17 cellular contexts compared by ENCODE assay signal in the genomic region with DNA sequence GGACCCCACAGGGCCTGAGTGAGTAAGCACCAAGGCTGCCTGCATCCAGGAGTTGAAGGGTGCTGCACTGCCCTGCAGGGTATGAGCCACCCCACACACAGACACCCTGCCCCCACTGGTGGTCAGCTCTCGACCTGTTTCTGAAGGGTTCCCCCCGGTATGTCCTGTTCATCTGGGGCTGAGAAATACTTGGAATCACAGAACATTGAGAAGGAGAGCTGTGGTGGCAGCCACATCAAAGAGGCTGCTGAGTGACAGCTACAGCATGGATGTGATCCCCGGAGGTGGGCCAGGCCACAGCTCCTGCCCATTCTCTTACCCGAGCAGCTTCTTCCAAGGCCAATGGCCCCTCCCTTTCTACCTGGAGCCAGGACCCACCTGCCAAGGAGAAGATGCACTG.
"Had no signal": no experiment of that assay in that cellular context is flagged by ENCODE, and none has a peak within 500 bp of the region (broad histone marks: within the 10 kb centered on the region; RNA-seq: fewer than 3 reads in every experiment).

No MANE protein-coding gene starts in this region.

- H3K9me3 Mint-ChIP-seq: central memory CD8-positive, alpha-beta T cell; effector memory CD8-positive, alpha-beta T cell had no signal

- H3K27ac ChIP-seq: esophagus squamous epithelium, hepatocyte, left ventricle myocardium inferior, skin epidermis had no signal

- H3K4me3 ChIP-seq: esophagus squamous epithelium, hepatocyte, left ventricle myocardium inferior, mucosa of descending colon, skin epidermis had no signal

- H3K27ac Mint-ChIP-seq: effector memory CD8-positive, alpha-beta T cell; nephron had no signal

- H2AFZ ChIP-seq: hepatocyte had no signal

- H3K79me2 ChIP-seq: hepatocyte had no signal

- DNase-seq: cortex of kidney; effector memory CD8-positive, alpha-beta T cell; esophagus squamous epithelium; foreskin fibroblast; head of caudate nucleus; kidney; left cardiac atrium; left ventricle myocardium inferior; mucosa of descending colon; stimulated activated CD4-positive, alpha-beta T cell treated with anti-CD3 and anti-CD28 coated beads, Interleukin-2, amount 100 ng/mL, for 48 hours; stimulated activated naive CD4-positive, alpha-beta T cell treated with Interleukin-2 at 50 U/mL for 16 hours; trophoblast cell had no signal

- H3K27me3 Mint-ChIP-seq: central memory CD8-positive, alpha-beta T cell; effector memory CD8-positive, alpha-beta T cell had no signal

- H3K4me3 Mint-ChIP-seq: central memory CD8-positive, alpha-beta T cell; effector memory CD8-positive, alpha-beta T cell; nephron had no signal

- H3K27me3 ChIP-seq: esophagus squamous epithelium, hepatocyte had no signal

- H3K4me2 ChIP-seq: hepatocyte had no signal

- ATAC-seq: effector memory CD8-positive, alpha-beta T cell; left cardiac atrium; mucosa of descending colon; sciatic nerve had no signal

- H3K9me3 ChIP-seq: esophagus squamous epithelium, mucosa of descending colon had no signal
